10 cellular contexts compared by ENCODE assay signal in the genomic region with DNA sequence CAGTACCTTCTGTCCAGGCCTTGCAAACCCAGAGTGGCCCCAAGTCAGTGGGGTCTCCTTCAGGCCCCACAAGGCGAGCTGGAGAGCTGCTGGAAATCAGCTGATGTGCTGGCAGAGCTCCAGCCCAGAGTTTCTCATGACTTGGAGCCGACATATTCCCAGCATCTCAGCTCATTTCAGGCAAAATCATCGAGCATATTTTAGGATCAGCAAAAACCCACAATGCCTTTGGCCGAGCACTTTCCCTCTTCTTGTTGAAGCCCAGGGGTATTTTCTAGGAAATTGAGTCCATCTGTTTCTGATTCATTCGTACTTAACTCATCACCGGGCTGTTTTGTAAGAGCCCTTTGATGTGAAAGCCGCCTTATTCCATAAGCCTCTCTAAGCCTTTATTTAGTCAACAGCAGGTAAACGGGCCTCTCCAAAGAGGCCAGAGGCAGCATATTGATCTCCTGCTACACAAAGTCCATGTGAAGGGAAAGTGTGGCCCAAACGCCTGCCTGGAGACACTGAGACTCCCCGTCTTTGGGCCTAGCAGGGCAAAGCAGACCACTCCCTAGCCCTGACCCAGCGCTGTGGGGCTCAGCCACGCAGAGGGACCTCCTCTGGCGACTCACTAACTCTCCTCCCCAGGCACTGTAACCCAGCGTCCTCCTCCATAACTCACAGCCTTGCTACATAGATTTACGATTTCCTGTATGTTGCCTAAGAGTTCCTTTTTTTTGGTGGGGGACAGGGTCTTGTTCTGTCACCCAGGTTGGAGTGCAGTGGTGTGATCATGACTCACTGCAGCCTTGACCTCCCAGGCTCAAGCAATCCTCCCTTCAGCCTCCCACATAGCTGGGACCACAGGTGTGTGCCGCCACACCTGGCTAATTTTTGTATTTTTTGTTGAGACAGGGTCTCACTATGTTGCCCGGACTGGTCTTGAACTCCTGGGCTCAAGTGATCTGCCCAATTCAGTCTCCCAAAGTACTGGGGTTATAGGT. TPM values are rescaled to one million over a fixed set of nuclear protein-coding genes. Genes with fewer than 3 reads are reported as not detected.
DNase-seq lines count a peak whose midpoint lies in the region; ATAC-seq and TF ChIP-seq lines count a peak whose summit lies in the region.
"Had no signal": no experiment of that assay in that cellular context is flagged by ENCODE, and none has a peak within 500 bp of the region (broad histone marks: within the 10 kb centered on the region; RNA-seq: fewer than 3 reads in every experiment).

No MANE protein-coding gene starts in this region.

- no peaks in the 10 kb centered on the region for H3K36me3 Mint-ChIP-seq in glutamatergic neuron (ENCODE audit: unreplicated experiment)

- no TSS peak for BruUV-seq in OCI-LY7 (replicated peaks; lab: Mats Ljungman, UMichigan)

- ATAC-seq in GM19455 (IDR thresholded peaks at IDR 0.05; ENCODE audit: unreplicated experiment) = no peak

- H3K4me3 Mint-ChIP-seq in glutamatergic neuron (ENCODE audit: unreplicated experiment) = peak overlapping the region; percentile 51

- H3K9me3 ChIP-seq in OCI-LY7 (ENCODE audit: low read length) = no peaks in the 10 kb centered on the region
- no peaks in the 10 kb centered on the region for H3K9me3 ChIP-seq in spleen

- WGBS in spleen, 5 donors = 37 to 49% (median 42%) methylated on average over 17 of the region's 17 CpGs

- H3K36me3 ChIP-seq in OCI-LY7 (ENCODE audit: insufficient read depth, low read length) (no peaks in the 10 kb centered on the region), spleen (peaks cover 0 to 9% (median 3%) of the 10 kb centered on the region in 6 donors)

- POLR2A ChIA-PET in OCI-LY7 (lab: Charles Lee) = no interaction called here

- H3K4me1 ChIP-seq in OCI-LY7 (ENCODE audit: insufficient read depth, low read length, poor library complexity, severe bottlenecking) (peaks cover 10% of the 10 kb centered on the region), spleen (peaks cover 0 to 22% (median 16%) of the 10 kb centered on the region in 6 donors)

- H3K4me2 ChIP-seq in OCI-LY7 (ENCODE audit: low read length) = no peak overlapping the region

- no peaks in the 10 kb centered on the region for H3K79me2 ChIP-seq in OCI-LY7 (ENCODE audit: insufficient read depth, low read depth, low read length)

- H4K20me1 ChIP-seq in OCI-LY7 (ENCODE audit: insufficient read depth, low read length) = no peaks in the 10 kb centered on the region

- DNase-seq in NCI-H510A treated with DMSO at 0.1 percent for 48 hours (lab: John Stamatoyannopoulos, UW) = peak; percentile 72
- DNase-seq in NCI-H510A (lab: John Stamatoyannopoulos, UW) = no peak
- DNase-seq in SKM-1 (lab: John Stamatoyannopoulos, UW; ENCODE audit: unreplicated experiment) = peak; percentile 69
- DNase-seq in glutamatergic neuron = no peak
- DNase-seq in superior temporal gyrus (ENCODE audit: extremely low spot score) = peak; percentile 31
- DNase-seq in OCI-LY7 (ENCODE audit: low spot score) = no peak
- no peak for DNase-seq in spleen
- DNase-seq: ACHN, NCI-H187 treated with DMSO at 0.1 percent for 48 hours had no signal

- H3K4me1 Mint-ChIP-seq in glutamatergic neuron (ENCODE audit: low read depth, unreplicated experiment) = peaks cover 18% of the 10 kb centered on the region

- CTCF ChIA-PET in OCI-LY7 (lab: Charles Lee; ENCODE audit: unreplicated experiment) = no interaction called here

- no peaks in the 10 kb centered on the region for H3K9me2 ChIP-seq in OCI-LY7 (ENCODE audit: insufficient read depth, low read length)

- intact Hi-C loops in OCI-LY7 (cut with micrococcal nuclease; ENCODE audit: unreplicated experiment) (no loop called here), spleen (cut with DNase I; ENCODE audit: low total_unique reads) (no loop called here)

- no peak for TF ChIP-seq POLR2A in spleen (IDR thresholded peaks at IDR 0.05)

- peak overlapping the region; percentile 80 for H3K27ac Mint-ChIP-seq in glutamatergic neuron (ENCODE audit: unreplicated experiment)

- TF ChIP-seq CTCF in glutamatergic neuron (IDR thresholded peaks at IDR 0.05; ENCODE audit: partially characterized antibody, unreplicated experiment) (no peak), OCI-LY7 (conservative IDR thresholded peaks at IDR 0.05; ENCODE audit: low read length) (no peak), spleen (IDR thresholded peaks at IDR 0.05 in 8 of 11, conservative IDR thresholded peaks at IDR 0.05 in 3 of 11) (no peak)

- no peak overlapping the region for H3K4me3 ChIP-seq in OCI-LY7 (ENCODE audit: low read depth, low read length, poor library complexity, severe bottlenecking)
- no peak overlapping the region for H3K4me3 ChIP-seq in spleen

- H2AFZ ChIP-seq in OCI-LY7 (ENCODE audit: low read length) = no peak overlapping the region

- H3K27ac ChIP-seq in OCI-LY7 (ENCODE audit: low read depth, low read length, poor library complexity, severe bottlenecking) (no peak overlapping the region), spleen (no peak overlapping the region)

- H3K9me3 Mint-ChIP-seq in glutamatergic neuron (ENCODE audit: unreplicated experiment) = peaks cover 8% of the 10 kb centered on the region

- no peaks in the 10 kb centered on the region for H3K27me3 ChIP-seq in spleen (replicated peaks in 1 of 7)

- H3K27me3 Mint-ChIP-seq in glutamatergic neuron (ENCODE audit: unreplicated experiment) = no peaks in the 10 kb centered on the region

RNA-seq across cellular contexts. Expression of a gene that starts 12.1 kb away (rescaled TPM):
- total RNA-seq in glutamatergic neuron (ENCODE audit: unreplicated experiment) = 0.25 TPM
- total RNA-seq in OCI-LY7 (2014; rRNA removed; shearing (Covaris generic)) = 0.47 and 0.70 TPM in 2 replicates
- 1.3 and 1.4 TPM in 2 replicates for total RNA-seq in OCI-LY7 (2022)
- total RNA-seq in spleen = under 1 TPM in 5 of 7 donors, not detected in 2; 0.10 to 0.82 (median 0.26) TPM
- polyA plus RNA-seq in spleen = under 1 TPM; 0.03 to 0.06 (median 0.04) TPM

RNA-seq across cellular contexts. Expression of a gene that starts 57.4 kb away (rescaled TPM):
- total RNA-seq in glutamatergic neuron (ENCODE audit: unreplicated experiment) (71.5 TPM), OCI-LY7 (2022) (20.5 and 25.2 TPM in 2 replicates), spleen (10 to 100 TPM; 24.4 to 40.7 (median 34.4) TPM)
- 20.3 and 22.2 TPM in 2 replicates for total RNA-seq in OCI-LY7 (2014; rRNA removed; shearing (Covaris generic))
- polyA plus RNA-seq in spleen = 10 to 100 TPM; 51.4 to 69.2 (median 52.3) TPM

Comparison
In these comparisons a context has a peak if more than half of its experiments do, and no peak if none do; other contexts are left out.
1. DNase-seq: peak in NCI-H510A treated with DMSO at 0.1 percent for 48 hours (single experiment), SKM-1 (single experiment) and superior temporal gyrus (single experiment); none in NCI-H510A (single experiment), glutamatergic neuron (single experiment), OCI-LY7 (single experiment) and spleen (single experiment).